Comparison of ENCODE assay signal across 21 cellular contexts in genomic region chr5:176790921-176791320, GRCh38. TPM values are rescaled to one million over a fixed set of nuclear protein-coding genes. Genes with fewer than 3 reads are reported as not detected.
DNase-seq lines count a peak whose midpoint lies in the region; ATAC-seq and TF ChIP-seq lines count a peak whose summit lies in the region.
"Had no signal": no experiment of that assay in that cellular context is flagged by ENCODE, and none has a peak within 500 bp of the region (broad histone marks: within the 10 kb centered on the region; RNA-seq: fewer than 3 reads in every experiment).

No MANE protein-coding gene starts in this region.

- H3K4me3 ChIP-seq in fibroblast of the aortic adventitia (ENCODE audit: low read depth, low read length) (no peak overlapping the region), BE2C (ENCODE audit: low read depth, low read length) (no peak overlapping the region)
- H3K4me3 ChIP-seq: BLaER1, GM23338 had no signal

- peak; percentile 4 for DNase-seq in Right ventricle myocardium inferior (ENCODE audit: missing footprints)
- DNase-seq in left ventricle myocardium superior, result no peak
- DNase-seq in NCI-H446 (lab: John Stamatoyannopoulos, UW), result peak; percentile 56 to 93
- DNase-seq in fibroblast of the aortic adventitia (ENCODE audit: low read depth), result peak; percentile 67
- DNase-seq in BE2C, result no peak
- DNase-seq in iPS-NIHi11 (ENCODE audit: low spot score), result no peak
- DNase-seq: AML-193; Caco-2; CD4-positive, CD25-positive, alpha-beta regulatory T cell; CD8-positive, alpha-beta T cell; DMS53; DMS79 treated with DMSO at 0.1 percent for 48 hours; GF-D8; H9 had no signal

- intact Hi-C loops in Right ventricle myocardium inferior (cut with DNase I), result no loop called here
- intact Hi-C loops in left ventricle myocardium superior (cut with micrococcal nuclease), result no loop called here

- no peak for ATAC-seq in Right ventricle myocardium inferior
- no peak for ATAC-seq in left ventricle myocardium superior
- ATAC-seq in GM21723 (IDR thresholded peaks at IDR 0.05; ENCODE audit: unreplicated experiment), result no peak
- no peak for ATAC-seq in HG02610 (IDR thresholded peaks at IDR 0.05; ENCODE audit: unreplicated experiment)
- ATAC-seq: CD8-positive, alpha-beta T cell; GM23338; HCT116 had no signal

- peaks cover 16% of the 10 kb centered on the region for H3K4me1 ChIP-seq in BE2C
- H3K4me1 ChIP-seq: Caco-2 had no signal

- no peaks in the 10 kb centered on the region for H3K9me3 ChIP-seq in BE2C
- H3K9me3 ChIP-seq: BLaER1, Caco-2 had no signal

- no peaks in the 10 kb centered on the region for H3K36me3 ChIP-seq in BE2C
- H3K36me3 ChIP-seq: BLaER1 had no signal

- TF ChIP-seq CTCF in fibroblast of the aortic adventitia (IDR thresholded peaks at IDR 0.05; ENCODE audit: insufficient read depth, low read length) (no peak), BE2C (IDR thresholded peaks at IDR 0.05; ENCODE audit: low read depth, low read length) (no peak)

- no peaks in the 10 kb centered on the region for H3K27me3 ChIP-seq in BE2C

RNA-seq across cellular contexts. Expression of gene UNC5A, which starts 19.4 kb away (rescaled TPM):
- total RNA-seq in Right ventricle myocardium inferior (0.08 TPM), left ventricle myocardium superior (0.22 TPM), fibroblast of the aortic adventitia (ENCODE audit: low replicate concordance) (not detected in 2 replicates)
- 44.8 TPM for polyA plus RNA-seq in BE2C (2012; ENCODE audit: insufficient read depth, insufficient read length, low read depth)
- total RNA-seq: Caco-2; CD4-positive, CD25-positive, alpha-beta regulatory T cell; CD8-positive, alpha-beta T cell; G401 had no signal
- polyA plus RNA-seq: AG04450; CD4-positive, CD25-positive, alpha-beta regulatory T cell had no signal

Comparison
In these comparisons a context has a peak if more than half of its experiments do, and no peak if none do; other contexts are left out.
1. DNase-seq: peak in Right ventricle myocardium inferior (single experiment), NCI-H446 (2 of 2) and fibroblast of the aortic adventitia (single experiment); none in left ventricle myocardium superior (single experiment), BE2C (single experiment) and iPS-NIHi11 (single experiment).